ENCODE assay signal across 8 cellular contexts in the genomic region with DNA sequence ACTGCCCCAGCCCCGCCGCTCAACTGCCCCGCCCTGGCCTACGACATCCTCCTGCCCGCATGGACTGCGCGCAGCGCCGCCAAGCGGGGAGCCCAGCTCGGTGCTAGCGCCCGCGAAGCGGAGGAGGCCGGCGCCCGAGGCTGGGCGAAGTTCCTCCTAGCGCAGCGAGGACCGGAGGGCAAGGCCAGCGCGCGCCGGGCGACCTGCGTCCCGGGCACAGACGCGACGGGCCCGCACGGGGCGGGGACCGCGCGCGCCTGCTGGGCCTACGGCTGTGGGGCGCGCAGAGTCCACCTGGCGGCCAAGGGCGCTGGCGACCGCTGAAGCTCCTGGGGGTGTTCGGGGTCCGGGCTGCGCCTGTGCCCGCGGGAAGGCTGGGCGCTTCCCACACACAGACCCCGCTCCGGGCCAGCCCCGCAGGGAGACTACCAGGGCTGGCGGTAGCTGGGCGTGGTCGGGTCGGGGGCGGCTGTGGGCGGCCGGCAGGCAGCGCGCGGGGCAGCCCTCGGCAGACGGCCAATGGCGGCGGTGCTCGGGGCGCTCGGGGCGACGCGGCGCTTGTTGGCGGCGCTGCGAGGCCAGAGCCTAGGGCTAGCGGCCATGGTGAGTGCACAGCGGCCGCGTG. TPM values are rescaled to one million over a fixed set of nuclear protein-coding genes. Genes with fewer than 3 reads are reported as not detected.
DNase-seq lines count a peak whose midpoint lies in the region; ATAC-seq, FAIRE-seq and TF ChIP-seq lines count a peak whose summit lies in the region.

Gene PCBD2 (plus strand): TSS at position 511 of the 625 bp plus-strand sequence. CDS start 9 bp downstream, at position 520.

- TF ChIP-seq POLR2A in GM12891 (IDR thresholded peaks at IDR 0.05; ENCODE audit: low read depth, low read length) = peak; percentile 64; the same call in 1 of the 2 replicates
- TF ChIP-seq POLR2A in heart left ventricle (IDR thresholded peaks at IDR 0.05) = peak in 1 of 2 donors; percentile 54

- 0% methylated on average over 13 to 83 of the region's 83 CpGs for WGBS in heart left ventricle, 4 donors

- peak within 1 kb of the TSS; percentile 98 for H3K4me3 Mint-ChIP-seq in type B pancreatic cell

- peak; percentile 74 for DNase-seq in GM12891 (ENCODE audit: insufficient read length, low spot score)
- peak; percentile 20 for DNase-seq in NCI-H1417 treated with DMSO at 0.1 percent for 48 hours (lab: John Stamatoyannopoulos, UW)
- DNase-seq in SW 1271 (lab: John Stamatoyannopoulos, UW) = peak; percentile 73 to 89
- peak; percentile 83 for DNase-seq in activated naive CD8-positive, alpha-beta T cell treated with anti-CD3 and anti-CD28 coated beads, Interleukin-2, amount 50 U/mL, for 16 hours (ENCODE audit: low read depth, low spot score)
- peak; percentile 91 to 97 (median 93) for DNase-seq in heart left ventricle
- peak; percentile 85 for DNase-seq in pons (ENCODE audit: low spot score)
- peak; percentile 97 for DNase-seq in type B pancreatic cell (ENCODE audit: extremely low spot score, unreplicated experiment)

- ATAC-seq in HG02798 (IDR thresholded peaks at IDR 0.05; ENCODE audit: poor library complexity, unreplicated experiment) (peak; percentile 84), heart left ventricle (peak; percentile 93 to 96 (median 94))

- no peaks in the 10 kb centered on the region for H3K9me3 ChIP-seq in heart left ventricle

- H3K4me1 Mint-ChIP-seq in type B pancreatic cell (ENCODE audit: unreplicated experiment) = peaks cover 8% of the 10 kb centered on the region

- H3K27ac Mint-ChIP-seq in type B pancreatic cell = peak within 1 kb of the TSS; percentile 99

- H3K27me3 Mint-ChIP-seq in type B pancreatic cell = no peaks in the 10 kb centered on the region

- intact Hi-C loops in heart left ventricle (cut with DNase I) = loop anchor here (1.0 to 10.0 kb wide), 10 partner anchors 30 to 167 kb away; partner anchors contain the start of genes CAMLG (in 7 of the 10), C5orf24 (in 3 of the 10) and TXNDC15 (in 3 of the 10)

- H3K27ac ChIP-seq in heart left ventricle = peak within 1 kb of the TSS; percentile 98 to 100 (median 100)

- no peaks in the 10 kb centered on the region for H3K27me3 ChIP-seq in heart left ventricle

- TF ChIP-seq CTCF in heart left ventricle (IDR thresholded peaks at IDR 0.05) (peak; percentile 74 to 95 (median 89)), type B pancreatic cell (conservative IDR thresholded peaks at IDR 0.05) (peak; percentile 93)

- peak; percentile 89 for FAIRE-seq in GM12891 (lab: Jason Lieb, UNC)

- H3K4me1 ChIP-seq in heart left ventricle = peaks cover 0 to 23% (median 0%) of the 10 kb centered on the region in 12 donors

- peaks cover 11% of the 10 kb centered on the region for H3K36me3 Mint-ChIP-seq in type B pancreatic cell

- peak within 1 kb of the TSS; percentile 45 to 97 (median 86) for H3K4me3 ChIP-seq in heart left ventricle

- no peaks in the 10 kb centered on the region for H3K9me3 Mint-ChIP-seq in type B pancreatic cell

- peaks cover 0 to 26% (median 16%) of the 10 kb centered on the region in 9 donors for H3K36me3 ChIP-seq in heart left ventricle

TF ChIP-seq in GM12891, 5 proteins besides CTCF, POLR2A, EP300 and RAD21:
- TF ChIP-seq POU2F2 (IDR thresholded peaks at IDR 0.05; ENCODE audit: low read depth, low read length) = peak; percentile 70
- TF ChIP-seq PAX5 (IDR thresholded peaks at IDR 0.05; ENCODE audit: insufficient read depth, low read length, severe bottlenecking) = no peak
- TF ChIP-seq TAF1 (IDR thresholded peaks at IDR 0.05; ENCODE audit: low read depth, low read length) = peak; percentile 34; the same call in 1 of the 2 replicates
- TF ChIP-seq SPI1 (IDR thresholded peaks at IDR 0.05; ENCODE audit: low read depth, low read length) = no peak
- peak; percentile 71; the same call in 1 of the 2 replicates for TF ChIP-seq POLR2AphosphoS5 (IDR thresholded peaks at IDR 0.05; ENCODE audit: low read depth, low read length)

RNA-seq across cellular contexts. Expression of gene PCBD2, which starts in this region (rescaled TPM):
- 4.9 TPM for polyA plus RNA-seq in GM12891 (2012; ENCODE audit: low read depth, missing spikeins)
- total RNA-seq in heart left ventricle (10 to 100 TPM; 14.0 to 31.6 (median 21.2) TPM), type B pancreatic cell (ENCODE audit: low replicate concordance) (10.4 and 10.5 TPM in 2 replicates)
- 10 to 100 TPM in 1 of 2 donors, 1 to 10 TPM in 1; 9.1 to 10.4 TPM for polyA plus RNA-seq in heart left ventricle

Comparison
In these comparisons a context has a peak if more than half of its experiments do, and no peak if none do; other contexts are left out.
1. Peak in every context shown above with its lines: DNase-seq, ATAC-seq, H3K4me3 ChIP-seq and H3K27ac ChIP-seq.
2. DNase-seq: peak in every context shown above with its lines; median percentile 97 in type B pancreatic cell; 93 in heart left ventricle; 85 in pons; 83 in activated naive CD8-positive, alpha-beta T cell treated with anti-CD3 and anti-CD28 coated beads, Interleukin-2, amount 50 U/mL, for 16 hours; 81 in SW 1271; 74 in GM12891; 20 in NCI-H1417 treated with DMSO at 0.1 percent for 48 hours.